In genomic region chr17:64413505-64413904, GRCh38 we compare ENCODE assay signal across 14 cellular contexts.
DNase-seq lines count a peak whose midpoint lies in the region; ATAC-seq, FAIRE-seq and TF ChIP-seq lines count a peak whose summit lies in the region.
"Had no signal": no experiment of that assay in that cellular context is flagged by ENCODE, and none has a peak within 500 bp of the region (broad histone marks: within the 10 kb centered on the region; RNA-seq: fewer than 3 reads in every experiment).

No MANE protein-coding gene starts in this region.

- peaks cover 50% of the 10 kb centered on the region for H3K4me1 Mint-ChIP-seq in dendritic cell treated with granulocyte-macrophage colony-stimulating factor and Interleukin-4, amounts not matched to agents 40 ng/mL and 50 ng/mL, for 4 days (ENCODE audit: low read depth)

- H3K4me3 ChIP-seq in BLaER1: no peak overlapping the region
- H3K4me3 ChIP-seq in brain microvascular endothelial cell (ENCODE audit: low read depth, low read length): no peak overlapping the region
- H3K4me3 ChIP-seq: K562 had no signal

- FAIRE-seq in RCC 7860 (lab: Jason Lieb, UNC): no peak
- FAIRE-seq: GM19239, K562 had no signal

- DNase-seq in brain microvascular endothelial cell (no peak), SW480 (ENCODE audit: low spot score) (no peak), RCC 7860 (ENCODE audit: low spot score) (no peak), NCI-H226 (no peak)
- DNase-seq: kidney glomerular epithelial cell had no signal

- H3K27me3 Mint-ChIP-seq in dendritic cell treated with granulocyte-macrophage colony-stimulating factor and Interleukin-4, amounts not matched to agents 40 ng/mL and 50 ng/mL, for 4 days: no peaks in the 10 kb centered on the region

- no peak overlapping the region for H3K27ac ChIP-seq in BLaER1
- H3K27ac ChIP-seq in brain microvascular endothelial cell: no peak overlapping the region
- H3K27ac ChIP-seq: C4-2B, thoracic aorta had no signal

- H3K27me3 ChIP-seq in BLaER1 (no peaks in the 10 kb centered on the region), brain microvascular endothelial cell (replicated peaks) (no peaks in the 10 kb centered on the region)

- no peaks in the 10 kb centered on the region for H3K9me3 Mint-ChIP-seq in dendritic cell treated with granulocyte-macrophage colony-stimulating factor and Interleukin-4, amounts not matched to agents 40 ng/mL and 50 ng/mL, for 4 days
- H3K9me3 Mint-ChIP-seq: activated T-helper 1 cell treated with anti-CD3 and anti-CD28 coated beads, Interleukin-12 subunit alpha, Interleukin-12 subunit beta, Interleukin-2, Interleukin-4 antibody, amounts not matched to agents 30 ng/mL and 10 ng/mL and 1 ng/mL, durations not matched to agents 14 hours and 24 hours and 36 hours had no signal

- peak overlapping the region; percentile 94; the same call in 1 of the 2 replicates for H3K4me2 ChIP-seq in BLaER1

- H4K20me1 ChIP-seq in BLaER1: no peaks in the 10 kb centered on the region

- no peak overlapping the region for H3K9ac ChIP-seq in BLaER1

- ATAC-seq in GM19351 (IDR thresholded peaks at IDR 0.05; ENCODE audit: unreplicated experiment) (peak; percentile 51), HG03280 (IDR thresholded peaks at IDR 0.05; ENCODE audit: unreplicated experiment) (peak; percentile 80)
- ATAC-seq: K562 had no signal

- intact Hi-C loops in dendritic cell treated with granulocyte-macrophage colony-stimulating factor and Interleukin-4, amounts not matched to agents 40 ng/mL and 50 ng/mL, for 4 days (cut with micrococcal nuclease): no loop called here

- peak overlapping the region; percentile 76 for H3K4me3 Mint-ChIP-seq in dendritic cell treated with granulocyte-macrophage colony-stimulating factor and Interleukin-4, amounts not matched to agents 40 ng/mL and 50 ng/mL, for 4 days
- H3K4me3 Mint-ChIP-seq: activated T-helper 1 cell treated with anti-CD3 and anti-CD28 coated beads, Interleukin-12 subunit alpha, Interleukin-12 subunit beta, Interleukin-2, Interleukin-4 antibody, amounts not matched to agents 30 ng/mL and 10 ng/mL and 1 ng/mL, durations not matched to agents 14 hours and 24 hours and 36 hours had no signal

- no peaks in the 10 kb centered on the region for H3K36me3 ChIP-seq in BLaER1
- no peaks in the 10 kb centered on the region for H3K36me3 ChIP-seq in brain microvascular endothelial cell (replicated peaks)
- H3K36me3 ChIP-seq: thoracic aorta had no signal

- peak overlapping the region; percentile 87 for H3K27ac Mint-ChIP-seq in dendritic cell treated with granulocyte-macrophage colony-stimulating factor and Interleukin-4, amounts not matched to agents 40 ng/mL and 50 ng/mL, for 4 days
- H3K27ac Mint-ChIP-seq: activated T-helper 1 cell treated with anti-CD3 and anti-CD28 coated beads, Interleukin-12 subunit alpha, Interleukin-12 subunit beta, Interleukin-2, Interleukin-4 antibody, amounts not matched to agents 30 ng/mL and 10 ng/mL and 1 ng/mL, durations not matched to agents 14 hours and 24 hours and 36 hours had no signal

- in situ Hi-C loops in brain microvascular endothelial cell (cut with HindIII; ENCODE audit: low pct_ligation_motif_present, low sequenced_read_pairs): no loop called here

- H3K4me1 ChIP-seq in BLaER1: peaks cover 43% of the 10 kb centered on the region

- no peaks in the 10 kb centered on the region for H3K9me3 ChIP-seq in BLaER1
- H3K9me3 ChIP-seq: thoracic aorta had no signal

- no peak for TF ChIP-seq CTCF in brain microvascular endothelial cell (IDR thresholded peaks at IDR 0.05; ENCODE audit: low read depth, low read length, missing control alignments)

- peaks cover 11% of the 10 kb centered on the region for H3K36me3 Mint-ChIP-seq in dendritic cell treated with granulocyte-macrophage colony-stimulating factor and Interleukin-4, amounts not matched to agents 40 ng/mL and 50 ng/mL, for 4 days (ENCODE audit: low read depth)
